In the genomic region with DNA sequence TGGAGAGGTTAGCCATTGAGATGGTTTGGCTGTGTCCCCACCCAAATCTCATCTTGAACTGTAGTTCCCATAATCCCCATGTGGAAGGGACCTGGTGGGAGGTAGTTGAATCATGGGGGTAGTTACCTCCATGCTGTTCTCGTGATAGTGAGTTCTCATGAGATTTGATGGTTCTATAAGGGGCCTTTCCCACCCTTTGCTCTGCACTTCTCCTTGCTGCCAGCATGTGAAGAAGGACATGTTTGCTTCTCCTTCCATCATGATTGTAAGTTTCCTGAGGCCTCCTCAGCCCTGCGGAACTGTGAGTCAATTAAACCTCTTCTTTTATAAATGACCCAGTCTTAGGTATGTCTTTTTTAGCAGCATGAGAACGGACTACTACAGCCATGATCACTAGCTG, we compare ENCODE assay signal across 6 cellular contexts.
DNase-seq lines count a peak whose midpoint lies in the region; ATAC-seq and TF ChIP-seq lines count a peak whose summit lies in the region.
"Not testable (repeated sequence)": the region's sequence is repeated elsewhere in the genome, so short reads cannot be mapped to it uniquely, and the experiment has no call there.

No MANE protein-coding gene starts in this region.

- not testable (repeated sequence) for H3K4me3 Mint-ChIP-seq in activated T-helper 17 cell treated with anti-CD3 and anti-CD28 coated beads, Interleukin-2, amount 50 U/mL, for 72 hours; activated naive CD8-positive, alpha-beta T cell; stimulated activated effector memory CD8-positive, alpha-beta T cell treated with anti-CD3 and anti-CD28 coated beads, Interleukin-12 subunit alpha, Interleukin-12 subunit beta, amount 100 ng/mL, for 72 hours

- peak overlapping the region; percentile 79 for H3K27ac Mint-ChIP-seq in activated T-helper 17 cell treated with anti-CD3 and anti-CD28 coated beads, Interleukin-2, amount 50 U/mL, for 72 hours
- peak overlapping the region; percentile 75 for H3K27ac Mint-ChIP-seq in activated naive CD8-positive, alpha-beta T cell
- H3K27ac Mint-ChIP-seq in stimulated activated effector memory CD8-positive, alpha-beta T cell treated with anti-CD3 and anti-CD28 coated beads, Interleukin-12 subunit alpha, Interleukin-12 subunit beta, amount 100 ng/mL, for 72 hours, result peak overlapping the region; percentile 43

- H3K4me3 ChIP-seq in HEK293 (ENCODE audit: low read depth, low read length); HL-60 (replicated peaks; ENCODE audit: insufficient read depth, low read length): not testable (repeated sequence)

- peaks cover 18% of the 10 kb centered on the region for H3K4me1 Mint-ChIP-seq in activated T-helper 17 cell treated with anti-CD3 and anti-CD28 coated beads, Interleukin-2, amount 50 U/mL, for 72 hours
- peaks cover 40% of the 10 kb centered on the region for H3K4me1 Mint-ChIP-seq in activated naive CD8-positive, alpha-beta T cell (ENCODE audit: low read depth)
- H3K4me1 Mint-ChIP-seq in stimulated activated effector memory CD8-positive, alpha-beta T cell treated with anti-CD3 and anti-CD28 coated beads, Interleukin-12 subunit alpha, Interleukin-12 subunit beta, amount 100 ng/mL, for 72 hours, result not testable (repeated sequence)

- CTCF ChIA-PET in HEK293 (lab: Yijun Ruan, JAX), result interaction anchor here (0.6 kb wide), 1 partner anchor 203 kb away, joined by 6 read pairs; no protein-coding TSS in a partner anchor

- DNase-seq in HL-60 (ENCODE audit: low read depth in 1 of 2, low spot score in 1 of 2); stimulated activated effector memory CD8-positive, alpha-beta T cell treated with anti-CD3 and anti-CD28 coated beads, Interleukin-12 subunit alpha, Interleukin-12 subunit beta, amount 100 ng/mL, for 72 hours (ENCODE audit: low spot score in 2 of 2): not testable (repeated sequence)

- not testable (repeated sequence) for H3K4me1 ChIP-seq in HEK293 (ENCODE audit: control insufficient read depth, insufficient read depth, low read length)

- H3K9me3 Mint-ChIP-seq in activated T-helper 17 cell treated with anti-CD3 and anti-CD28 coated beads, Interleukin-2, amount 50 U/mL, for 72 hours; activated naive CD8-positive, alpha-beta T cell (ENCODE audit: low read depth): not testable (repeated sequence)
- H3K9me3 Mint-ChIP-seq in stimulated activated effector memory CD8-positive, alpha-beta T cell treated with anti-CD3 and anti-CD28 coated beads, Interleukin-12 subunit alpha, Interleukin-12 subunit beta, amount 100 ng/mL, for 72 hours, result peaks cover 11% of the 10 kb centered on the region

- TF ChIP-seq CTCF in HEK293 (tag by site-specific recombination; IDR thresholded peaks at IDR 0.05); HL-60 (IDR thresholded peaks at IDR 0.05; ENCODE audit: insufficient read depth, low read length): not testable (repeated sequence)

- not testable (repeated sequence) for H3K27me3 Mint-ChIP-seq in activated T-helper 17 cell treated with anti-CD3 and anti-CD28 coated beads, Interleukin-2, amount 50 U/mL, for 72 hours; activated naive CD8-positive, alpha-beta T cell

- H3K27ac ChIP-seq in HEK293 (ENCODE audit: extremely low read depth, low read depth, low read length), result not testable (repeated sequence)
- peak overlapping the region; percentile 84 for H3K27ac ChIP-seq in HL-60 (replicated peaks)
- H3K27ac ChIP-seq in layer of hippocampus (ENCODE audit: low read depth, low read length), result peak overlapping the region; percentile 31

- ATAC-seq in activated T-helper 17 cell treated with anti-CD3 and anti-CD28 coated beads, Interleukin-2, amount 50 U/mL, for 72 hours (replicated peaks); stimulated activated effector memory CD8-positive, alpha-beta T cell treated with anti-CD3 and anti-CD28 coated beads, Interleukin-12 subunit alpha, Interleukin-12 subunit beta, amount 100 ng/mL, for 72 hours: not testable (repeated sequence)

- not testable (repeated sequence) for H3K36me3 ChIP-seq in HEK293 (ENCODE audit: control insufficient read depth in 2 of 2, insufficient read depth in 1 of 2, low read length in 2 of 2)

- not testable (repeated sequence) for H3K27me3 ChIP-seq in HL-60 (ENCODE audit: insufficient read depth, poor library complexity, severe bottlenecking); layer of hippocampus (ENCODE audit: control insufficient read depth, insufficient read depth, low read length)

- POLR2A ChIA-PET in HEK293 (lab: Yijun Ruan, JAX), result not testable (repeated sequence)

- H3K36me3 Mint-ChIP-seq in activated T-helper 17 cell treated with anti-CD3 and anti-CD28 coated beads, Interleukin-2, amount 50 U/mL, for 72 hours (ENCODE audit: low read depth), result peaks cover 57% of the 10 kb centered on the region
- H3K36me3 Mint-ChIP-seq in activated naive CD8-positive, alpha-beta T cell, result peaks cover 30% of the 10 kb centered on the region
- not testable (repeated sequence) for H3K36me3 Mint-ChIP-seq in stimulated activated effector memory CD8-positive, alpha-beta T cell treated with anti-CD3 and anti-CD28 coated beads, Interleukin-12 subunit alpha, Interleukin-12 subunit beta, amount 100 ng/mL, for 72 hours

- H3K9me3 ChIP-seq in HEK293 (ENCODE audit: control insufficient read depth, insufficient read depth, low read depth, low read length), result not testable (repeated sequence)

TF ChIP-seq in HEK293, 187 proteins besides CTCF, POLR2A, EP300 and RAD21:
- TF ChIP-seq, protein P1, sequence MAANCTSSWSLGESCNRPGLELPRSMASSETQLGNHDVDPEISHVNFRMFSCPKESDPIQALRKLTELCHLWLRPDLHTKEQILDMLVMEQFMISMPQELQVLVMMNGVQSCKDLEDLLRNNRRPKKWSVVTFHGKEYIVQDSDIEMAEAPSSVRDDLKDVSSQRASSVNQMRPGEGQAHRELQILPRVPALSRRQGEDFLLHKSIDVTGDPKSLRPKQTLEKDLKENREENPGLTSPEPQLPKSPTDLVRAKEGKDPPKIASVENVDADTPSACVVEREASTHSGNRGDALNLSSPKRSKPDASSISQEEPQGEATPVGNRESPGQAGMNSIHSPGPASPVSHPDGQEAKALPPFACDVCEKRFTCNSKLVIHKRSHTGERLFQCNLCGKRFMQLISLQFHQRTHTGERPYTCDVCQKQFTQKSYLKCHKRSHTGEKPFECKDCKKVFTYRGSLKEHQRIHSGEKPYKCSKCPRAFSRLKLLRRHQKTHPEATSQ (tag by site-specific recombination; IDR thresholded peaks at IDR 0.05), result peak; percentile 67; the same call in 1 of the 2 replicates
- peak; percentile 63 for TF ChIP-seq SETDB1 (IDR thresholded peaks at IDR 0.05; ENCODE audit: insufficient read length, low read length)
